Comparison of ENCODE assay signal across 8 cellular contexts in the genomic region with DNA sequence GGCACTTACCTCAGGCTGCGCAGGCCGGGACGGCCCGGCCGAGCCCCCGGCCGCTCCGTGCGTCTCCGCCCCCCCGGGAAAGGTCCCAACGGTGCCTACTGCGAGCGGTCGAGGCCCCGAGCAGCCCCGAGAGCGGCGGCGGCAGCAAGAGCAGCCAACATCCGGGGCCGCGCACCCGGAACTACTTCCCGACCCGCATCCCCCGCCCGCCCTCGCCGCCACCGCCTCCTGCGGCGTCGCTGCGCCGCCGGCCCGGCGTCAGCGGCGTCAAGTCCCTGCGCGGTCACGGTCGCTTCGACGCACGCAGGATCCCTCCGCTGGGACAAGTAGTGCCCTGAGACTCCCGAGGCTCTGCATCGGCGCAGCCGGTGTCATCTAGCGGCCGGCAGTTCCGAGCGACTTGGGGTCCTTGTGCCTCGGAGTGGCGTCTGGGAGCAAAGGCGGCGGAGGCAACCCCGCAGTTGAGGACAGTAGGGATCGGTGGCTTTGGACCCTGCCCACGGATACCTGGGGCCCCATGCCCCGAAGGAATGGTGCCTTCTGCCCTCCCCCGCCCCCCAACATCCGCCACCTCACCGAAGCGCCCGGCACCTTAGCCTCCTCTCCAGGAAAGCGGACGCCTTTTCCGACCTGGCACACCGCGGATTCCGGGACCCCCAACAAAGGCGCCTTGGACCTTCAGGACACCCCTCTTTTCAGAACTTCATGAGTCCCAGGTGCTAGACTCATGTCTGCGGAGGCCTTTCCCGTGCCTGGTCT.
DNase-seq lines count a peak whose midpoint lies in the region; ATAC-seq and TF ChIP-seq lines count a peak whose summit lies in the region.

A gene (minus strand): TSS at position 186 of the 759 bp plus-strand sequence. CDS start 24,142 bp downstream, outside the sequence.

- peak within 1 kb of the TSS; percentile 76 for H3K4me3 ChIP-seq in astrocyte of the cerebellum (ENCODE audit: low read depth, low read length)

- peak; percentile 90 to 96 for DNase-seq in NCI-H1930 (lab: John Stamatoyannopoulos, UW)
- peak; percentile 91 for DNase-seq in T-helper 9 cell
- DNase-seq in astrocyte of the cerebellum (ENCODE audit: low read depth), result peak; percentile 81
- DNase-seq in hippocampal formation (lab: John Stamatoyannopoulos, UW), result peak; percentile 81 to 89
- DNase-seq in retina, result peak; percentile 93
- no peak for DNase-seq in OCI-M2 (lab: John Stamatoyannopoulos, UW; ENCODE audit: unreplicated experiment)

- no peak for TF ChIP-seq CTCF in astrocyte of the cerebellum (IDR thresholded peaks at IDR 0.05; ENCODE audit: low read depth, low read length, missing control alignments)

- in situ Hi-C loops in astrocyte of the cerebellum (cut with HindIII; ENCODE audit: low sequenced_read_pairs), result no loop called here

- ATAC-seq in GM18502 (IDR thresholded peaks at IDR 0.05; ENCODE audit: poor library complexity, unreplicated experiment), result peak; percentile 74
- peak; percentile 67 for ATAC-seq in HG02943 (IDR thresholded peaks at IDR 0.05; ENCODE audit: low read depth, unreplicated experiment)
